In genomic region chr12:63845726-63846125, GRCh38 we compare ENCODE assay signal across 9 cellular contexts. TPM values are rescaled to one million over a fixed set of nuclear protein-coding genes. Genes with fewer than 3 reads are reported as not detected.
DNase-seq lines count a peak whose midpoint lies in the region; ATAC-seq and TF ChIP-seq lines count a peak whose summit lies in the region.
"Had no signal": no experiment of that assay in that cellular context is flagged by ENCODE, and none has a peak within 500 bp of the region (broad histone marks: within the 10 kb centered on the region; RNA-seq: fewer than 3 reads in every experiment).

No MANE protein-coding gene starts in this region.

- TF ChIP-seq CTCF in WI38 (IDR thresholded peaks at IDR 0.05; ENCODE audit: low read depth, low read length) (no peak), suprapubic skin (IDR thresholded peaks at IDR 0.05) (no peak)

- DNase-seq in NCI-H1092 treated with DMSO at 0.1 percent for 48 hours (lab: John Stamatoyannopoulos, UW) = peak; percentile 29
- no peak for DNase-seq in NCI-H1092 (lab: John Stamatoyannopoulos, UW)
- DNase-seq in suprapubic skin (ENCODE audit: low spot score in 2 of 2) = no peak
- DNase-seq in activated CD4-positive, alpha-beta T cell treated with anti-CD3 and anti-CD28 coated beads, Interleukin-2, amount 50 U/mL, for 1 hour = no peak
- no peak for DNase-seq in NCI-H1694 (lab: John Stamatoyannopoulos, UW)

- peaks cover 16% of the 10 kb centered on the region; the same call in 1 of the 2 replicates for H3K27me3 ChIP-seq in iPS-20b (ENCODE audit: insufficient read depth, low read length)
- H3K27me3 ChIP-seq in suprapubic skin = no peaks in the 10 kb centered on the region
- H3K27me3 ChIP-seq: BLaER1 had no signal

- no peak for ATAC-seq in HG03460 (IDR thresholded peaks at IDR 0.05; ENCODE audit: unreplicated experiment)

- no peak for TF ChIP-seq EP300 in suprapubic skin (IDR thresholded peaks at IDR 0.05)

- TF ChIP-seq POLR2A in suprapubic skin (IDR thresholded peaks at IDR 0.05) = no peak

- peak overlapping the region; percentile 82 for H3K4me3 ChIP-seq in WI38 (ENCODE audit: low read depth, low read length)
- H3K4me3 ChIP-seq in iPS-20b (ENCODE audit: low read length) = peak overlapping the region; percentile 98
- peak overlapping the region; percentile 77 for H3K4me3 ChIP-seq in suprapubic skin

- no peak overlapping the region for H3K9ac ChIP-seq in iPS-20b (ENCODE audit: low read depth, low read length)

- WGBS in suprapubic skin = 43% methylated on average over 2 of the region's 2 CpGs

- H3K36me3 ChIP-seq in iPS-20b (ENCODE audit: insufficient read depth, low read depth, low read length) = no peaks in the 10 kb centered on the region
- H3K36me3 ChIP-seq in suprapubic skin = no peaks in the 10 kb centered on the region
- H3K36me3 ChIP-seq: BLaER1 had no signal

- H3K4me1 ChIP-seq in iPS-20b (ENCODE audit: insufficient read depth, low read length) = peaks cover 6% of the 10 kb centered on the region; the same call in 1 of the 2 replicates
- H3K4me1 ChIP-seq in suprapubic skin = peaks cover 20% of the 10 kb centered on the region

- H3K9me3 ChIP-seq in iPS-20b (ENCODE audit: insufficient read depth, low read depth, low read length) (no peaks in the 10 kb centered on the region), suprapubic skin (no peaks in the 10 kb centered on the region)
- H3K9me3 ChIP-seq: BLaER1 had no signal

- no peak overlapping the region for H3K27ac ChIP-seq in iPS-20b (ENCODE audit: low read length)
- no peak overlapping the region for H3K27ac ChIP-seq in suprapubic skin
- H3K27ac ChIP-seq: BLaER1 had no signal

RNA-seq across cellular contexts. Expression of gene SRGAP1, which starts 1.2 kb away (rescaled TPM):
- 10 to 100 TPM in 2 of 4 donors, 1 to 10 TPM in 2; 8.4 to 10.9 (median 9.8) TPM for total RNA-seq in suprapubic skin
